Comparison of ENCODE assay signal across 25 cellular contexts in the genomic region with DNA sequence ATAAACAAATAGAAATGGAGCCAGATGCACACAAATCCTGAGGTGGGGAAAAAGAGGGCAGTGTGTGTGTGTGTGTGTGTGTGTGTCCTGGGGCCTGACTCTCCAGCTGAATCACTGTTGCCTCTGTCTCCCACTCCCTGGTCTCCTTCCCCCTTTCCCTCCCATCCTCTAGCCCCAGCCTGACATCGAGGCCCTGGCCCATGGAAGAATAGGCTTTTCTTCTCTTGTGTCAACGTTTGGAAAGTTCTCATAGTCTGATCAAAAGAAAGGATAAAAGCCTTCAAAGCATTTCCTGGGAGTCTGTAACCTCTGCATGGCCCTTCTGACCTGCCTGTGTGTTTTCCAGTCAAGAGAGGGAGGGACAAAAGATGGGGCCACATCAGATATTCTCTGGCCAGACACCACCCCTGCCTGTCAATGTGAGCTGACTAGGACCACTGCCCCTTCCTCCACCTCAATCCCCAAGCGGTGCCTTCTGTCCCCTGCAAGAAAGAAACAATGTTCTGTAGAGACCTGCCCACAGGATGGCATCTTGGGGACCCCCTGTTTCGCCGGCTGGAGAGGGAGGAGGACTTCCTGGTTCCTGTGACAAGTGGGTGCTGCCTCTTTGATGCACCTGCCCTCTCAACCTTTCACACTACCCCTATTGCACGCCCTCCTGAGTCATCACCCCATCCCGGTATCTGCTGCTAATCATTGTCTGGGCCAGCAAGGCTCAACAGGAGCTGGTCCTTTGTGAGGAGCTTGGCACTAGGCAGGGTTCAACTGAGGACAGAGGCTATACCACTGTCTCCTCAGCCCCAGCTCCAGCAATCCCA. TPM values are rescaled to one million over a fixed set of nuclear protein-coding genes. Genes with fewer than 3 reads are reported as not detected.
DNase-seq lines count a peak whose midpoint lies in the region; ATAC-seq and TF ChIP-seq lines count a peak whose summit lies in the region.
"Had no signal": no experiment of that assay in that cellular context is flagged by ENCODE, and none has a peak within 500 bp of the region (broad histone marks: within the 10 kb centered on the region; RNA-seq: fewer than 3 reads in every experiment).

No MANE protein-coding gene starts in this region.

- H3K4me3 ChIP-seq in neural progenitor cell: no peak overlapping the region
- H3K4me3 ChIP-seq: A549; BLaER1 treated with 17β-estradiol and CSF1 and Interleukin-3, amounts not matched to agents 10 nM and 100 nM; SJCRH30 had no signal

- no peaks in the 10 kb centered on the region for H3K9me3 ChIP-seq in neural progenitor cell (ENCODE audit: low read depth)
- H3K9me3 ChIP-seq: A549; BLaER1 treated with 17β-estradiol and CSF1 and Interleukin-3, amounts not matched to agents 10 nM and 100 nM; SJCRH30 had no signal

- peaks cover 13% of the 10 kb centered on the region for H3K27me3 Mint-ChIP-seq in neural progenitor cell (ENCODE audit: insufficient read depth, low read depth)

- no peak overlapping the region for H2AFZ ChIP-seq in neural progenitor cell (replicated peaks)

- H3K9ac ChIP-seq in neural progenitor cell: no peak overlapping the region
- H3K9ac ChIP-seq: BLaER1 treated with 17β-estradiol and CSF1 and Interleukin-3, amounts not matched to agents 10 nM and 100 nM had no signal

- H4K20me1 ChIP-seq in neural progenitor cell (ENCODE audit: low read depth): no peaks in the 10 kb centered on the region

- ATAC-seq in HG03469 (IDR thresholded peaks at IDR 0.05; ENCODE audit: unreplicated experiment): no peak
- ATAC-seq: A549; CD8-positive, alpha-beta T cell; PC-3; Right ventricle myocardium inferior; SK-N-SH treated with all-trans-retinoic acid at 6 μM for 48 hours had no signal

- peaks cover 24% of the 10 kb centered on the region for H3K4me1 Mint-ChIP-seq in neural progenitor cell

- peak overlapping the region; percentile 36 for H3K27ac Mint-ChIP-seq in neural progenitor cell
- H3K27ac Mint-ChIP-seq: CD8-positive, alpha-beta T cell; H9 had no signal

- H3K4me1 ChIP-seq in neural progenitor cell: peaks cover 18% of the 10 kb centered on the region
- H3K4me1 ChIP-seq: A549; BLaER1 treated with 17β-estradiol and CSF1 and Interleukin-3, amounts not matched to agents 10 nM and 100 nM; SJCRH30 had no signal

- peaks cover 23% of the 10 kb centered on the region for H3K27me3 ChIP-seq in neural progenitor cell
- H3K27me3 ChIP-seq: BLaER1 treated with 17β-estradiol and CSF1 and Interleukin-3, amounts not matched to agents 10 nM and 100 nM had no signal

- no peaks in the 10 kb centered on the region for H3K79me2 ChIP-seq in neural progenitor cell (ENCODE audit: low read depth)

- no peaks in the 10 kb centered on the region for H3K36me3 Mint-ChIP-seq in neural progenitor cell
- H3K36me3 Mint-ChIP-seq: CD8-positive, alpha-beta T cell had no signal

- no peak overlapping the region for H3K4me3 Mint-ChIP-seq in neural progenitor cell
- H3K4me3 Mint-ChIP-seq: CD8-positive, alpha-beta T cell; H9 had no signal

- H3F3A ChIP-seq in neural progenitor cell (ENCODE audit: low read depth): peaks cover under 1% of the 10 kb centered on the region

- no peak for TF ChIP-seq CTCF in neural progenitor cell (IDR thresholded peaks at IDR 0.05)

- peak overlapping the region; percentile 27 for H3K4me2 ChIP-seq in neural progenitor cell
- H3K4me2 ChIP-seq: A549; BLaER1 treated with 17β-estradiol and CSF1 and Interleukin-3, amounts not matched to agents 10 nM and 100 nM had no signal

- no peaks in the 10 kb centered on the region for H3K36me3 ChIP-seq in neural progenitor cell
- H3K36me3 ChIP-seq: BLaER1 treated with 17β-estradiol and CSF1 and Interleukin-3, amounts not matched to agents 10 nM and 100 nM; SJCRH30 had no signal

- DNase-seq in COLO829 (ENCODE audit: low spot score) (peak; percentile 76), SW480 (ENCODE audit: low spot score) (peak; percentile 67), foreskin melanocyte (peak; percentile 54), neural progenitor cell (ENCODE audit: low spot score) (no peak), NCI-H2081 treated with DMSO at 0.1 percent for 48 hours (lab: John Stamatoyannopoulos, UW) (no peak), superior temporal gyrus (ENCODE audit: extremely low spot score) (no peak), C1 segment of cervical spinal cord (lab: John Stamatoyannopoulos, UW) (no peak)
- DNase-seq: AML-193; CD8-positive, alpha-beta T cell; H9; KBM-7; NCI-H2029; NCI-H446 treated with DMSO at 0.1 percent for 48 hours; NCI-H526; NCI-H82; NK-92 treated with Interleukin-12 subunit alpha and Interleukin-12 subunit beta, amount 100 ng/mL, for 24 hours; PC-3; SJCRH30 had no signal

- peaks cover 2% of the 10 kb centered on the region for H3K9me3 Mint-ChIP-seq in neural progenitor cell
- H3K9me3 Mint-ChIP-seq: CD8-positive, alpha-beta T cell; H9 had no signal

- no peak overlapping the region for H3K27ac ChIP-seq in neural progenitor cell
- H3K27ac ChIP-seq: A549; BLaER1 treated with 17β-estradiol and CSF1 and Interleukin-3, amounts not matched to agents 10 nM and 100 nM; SJCRH30 had no signal

RNA-seq across cellular contexts. Expression of a gene that starts 16.2 kb away (rescaled TPM):
- total RNA-seq in neural progenitor cell (ENCODE audit: low replicate concordance): 0.15 TPM in 1 of 2 replicates, not detected in the other
- total RNA-seq: CD8-positive, alpha-beta T cell; LHCN-M2; MCF 10A; Right ventricle myocardium inferior had no signal

RNA-seq across cellular contexts. Expression of a gene that starts 22.0 kb away (rescaled TPM):
- total RNA-seq in neural progenitor cell (ENCODE audit: low replicate concordance): 4.5 and 7.1 TPM in 2 replicates

RNA-seq across cellular contexts. Expression of a gene that starts 27.6 kb away (rescaled TPM):
- total RNA-seq in neural progenitor cell (ENCODE audit: low replicate concordance): 0.09 TPM in 2 replicates
- total RNA-seq: CD8-positive, alpha-beta T cell; LHCN-M2; PC-3; Right ventricle myocardium inferior; SJCRH30 had no signal

RNA-seq across cellular contexts. Expression of a gene that starts 44.7 kb away (rescaled TPM):
- total RNA-seq in neural progenitor cell (ENCODE audit: low replicate concordance): 9.4 and 23.4 TPM in 2 replicates

Comparison
In these comparisons a context has a peak if more than half of its experiments do, and no peak if none do; other contexts are left out.
1. DNase-seq: peak in COLO829 (single experiment), SW480 (single experiment) and foreskin melanocyte (single experiment); none in neural progenitor cell (single experiment), NCI-H2081 treated with DMSO at 0.1 percent for 48 hours (single experiment), superior temporal gyrus (single experiment) and C1 segment of cervical spinal cord (0 of 14).